Comparison of ENCODE assay signal across 8 cellular contexts in genomic region chr19:15335992-15336391, GRCh38. TPM values are rescaled to one million over a fixed set of nuclear protein-coding genes. Genes with fewer than 3 reads are reported as not detected.
DNase-seq lines count a peak whose midpoint lies in the region; ATAC-seq, FAIRE-seq and TF ChIP-seq lines count a peak whose summit lies in the region.
"Not testable (repeated sequence)": the region's sequence is repeated elsewhere in the genome, so short reads cannot be mapped to it uniquely, and the experiment has no call there.

No MANE protein-coding gene starts in this region.

- not testable (repeated sequence) for H3K27ac Mint-ChIP-seq in CD4-positive, alpha-beta T cell
- H3K27ac Mint-ChIP-seq in progenitor cell of endocrine pancreas, result peak overlapping the region; percentile 69

- H3K27ac ChIP-seq in CD4-positive, alpha-beta T cell (ENCODE audit: low read depth, low read length); kidney (ENCODE audit: low read depth in 2 of 2, low read length in 2 of 2): not testable (repeated sequence)
- H3K27ac ChIP-seq in ascending aorta (peak overlapping the region; percentile 67 to 76), tibial artery (peak overlapping the region; percentile 69 to 76)

- not testable (repeated sequence) for H3K4me3 ChIP-seq in ascending aorta; kidney (ENCODE audit: low read length in 2 of 2); tibial artery

- H3K9ac ChIP-seq in kidney (ENCODE audit: low read length in 2 of 2), result not testable (repeated sequence)

- not testable (repeated sequence) for H3K9me3 Mint-ChIP-seq in CD4-positive, alpha-beta T cell; progenitor cell of endocrine pancreas (ENCODE audit: low read depth)

- ATAC-seq in CD4-positive, alpha-beta T cell (ENCODE audit: poor library complexity), result not testable (repeated sequence)
- peak; percentile 50 for ATAC-seq in Right ventricle myocardium superior (ENCODE audit: poor library complexity)

- H3K4me1 Mint-ChIP-seq in CD4-positive, alpha-beta T cell (ENCODE audit: low read depth), result peaks cover 12% of the 10 kb centered on the region
- H3K4me1 Mint-ChIP-seq in progenitor cell of endocrine pancreas (ENCODE audit: low read depth), result not testable (repeated sequence)

- intact Hi-C loops in CD4-positive, alpha-beta T cell (cut with DNase I, micrococcal nuclease); ascending aorta (cut with DNase I); Right ventricle myocardium superior (cut with DNase I): not testable (repeated sequence)
- intact Hi-C loops in kidney (cut with DNase I) (loop anchor here (10.0 kb wide), 1 partner anchor 71 kb away; no protein-coding TSS in a partner anchor), tibial artery (cut with DNase I; ENCODE audit: low total_unique reads) (loop anchor here (10.0 kb wide), 2 partner anchors 71 to 219 kb away; no protein-coding TSS in a partner anchor)

- not testable (repeated sequence) for H3K27me3 ChIP-seq in CD4-positive, alpha-beta T cell (ENCODE audit: control insufficient read depth, insufficient read depth, low read length); ascending aorta; tibial artery

- not testable (repeated sequence) for FAIRE-seq in kidney (lab: Jason Lieb, UNC)

- not testable (repeated sequence) for H3K36me3 Mint-ChIP-seq in CD4-positive, alpha-beta T cell (ENCODE audit: low read depth); progenitor cell of endocrine pancreas (ENCODE audit: insufficient read depth)

- not testable (repeated sequence) for TF ChIP-seq CTCF in CD4-positive, alpha-beta T cell (IDR thresholded peaks at IDR 0.05); ascending aorta (IDR thresholded peaks at IDR 0.05); kidney (IDR thresholded peaks at IDR 0.05; ENCODE audit: borderline replicate concordance, extremely low read depth, insufficient read depth); progenitor cell of endocrine pancreas (IDR thresholded peaks at IDR 0.05; ENCODE audit: unreplicated experiment); tibial artery (IDR thresholded peaks at IDR 0.05)

- DNase-seq in CD4-positive, alpha-beta T cell; HEK293T (ENCODE audit: extremely low spot score); ascending aorta (ENCODE audit: low spot score in 2 of 2); Right ventricle myocardium superior; progenitor cell of endocrine pancreas (ENCODE audit: low spot score, unreplicated experiment); tibial artery: not testable (repeated sequence)
- DNase-seq in NCI-H82 treated with DMSO at 0.1 percent for 48 hours (lab: John Stamatoyannopoulos, UW; ENCODE audit: unreplicated experiment), result peak; percentile 43
- peak; percentile 12 for DNase-seq in kidney

- not testable (repeated sequence) for H3K27me3 Mint-ChIP-seq in CD4-positive, alpha-beta T cell; progenitor cell of endocrine pancreas

- H3K4me1 ChIP-seq in ascending aorta, result peaks cover 9 to 29% of the 10 kb centered on the region in 2 donors
- not testable (repeated sequence) for H3K4me1 ChIP-seq in kidney (ENCODE audit: control insufficient read depth in 1 of 2, insufficient read depth in 1 of 2, low read depth in 1 of 2, low read length in 2 of 2)
- H3K4me1 ChIP-seq in tibial artery, result peaks cover 0 to 51% (median 22%) of the 10 kb centered on the region in 4 donors

- peak overlapping the region; percentile 25 for H3K4me3 Mint-ChIP-seq in CD4-positive, alpha-beta T cell
- not testable (repeated sequence) for H3K4me3 Mint-ChIP-seq in progenitor cell of endocrine pancreas (ENCODE audit: low read depth)

- CTCF ChIA-PET in CD4-positive, alpha-beta T cell (lab: Charles Lee); HEK293T (lab: Yijun Ruan, JAX): not testable (repeated sequence)

- not testable (repeated sequence) for H3K9me3 ChIP-seq in CD4-positive, alpha-beta T cell (ENCODE audit: control insufficient read depth, low read length); ascending aorta; kidney (ENCODE audit: control insufficient read depth in 1 of 2, low read length in 2 of 2); tibial artery

- H3K36me3 ChIP-seq in ascending aorta; kidney (ENCODE audit: control insufficient read depth in 1 of 2, insufficient read depth in 2 of 2, low read length in 2 of 2); tibial artery: not testable (repeated sequence)

- POLR2A ChIA-PET in CD4-positive, alpha-beta T cell (lab: Charles Lee); HEK293T (lab: Yijun Ruan, JAX): not testable (repeated sequence)

TF ChIP-seq in HEK293T, 16 proteins besides CTCF, POLR2A, EP300 and RAD21:
- TF ChIP-seq ZNF384 (IDR thresholded peaks at IDR 0.05), result peak; percentile 94

RNA-seq across cellular contexts. Expression of gene BRD4, which starts 3.7 kb away (rescaled TPM):
- total RNA-seq in CD4-positive, alpha-beta T cell, result 100 to 1,000 TPM; 101 to 102 TPM
- total RNA-seq in ascending aorta, result 55.3 TPM
- 55.1 TPM for total RNA-seq in Right ventricle myocardium superior
- total RNA-seq in kidney, result 107 TPM
- 14.3 TPM for polyA plus RNA-seq in kidney (ENCODE audit: insufficient read depth, low read depth, low replicate concordance)
- total RNA-seq in progenitor cell of endocrine pancreas, result 144 and 148 TPM in 2 replicates

RNA-seq across cellular contexts. Expression of gene AKAP8, which starts 43.6 kb away (rescaled TPM):
- 10 to 100 TPM; 87.5 to 90.1 TPM for total RNA-seq in CD4-positive, alpha-beta T cell
- total RNA-seq in ascending aorta (17.0 TPM), Right ventricle myocardium superior (20.6 TPM), kidney (60.2 TPM), progenitor cell of endocrine pancreas (44.0 and 51.9 TPM in 2 replicates)
- 11.5 TPM for polyA plus RNA-seq in kidney (ENCODE audit: insufficient read depth, low read depth, low replicate concordance)
